In genomic region chr3:170090601-170090981, GRCh38 we compare ENCODE assay signal across 15 cellular contexts.
"Had no signal": no experiment of that assay in that cellular context is flagged by ENCODE, and none has a peak within 500 bp of the region (broad histone marks: within the 10 kb centered on the region; RNA-seq: fewer than 3 reads in every experiment).

No MANE protein-coding gene starts in this region.

- H3K4me1 ChIP-seq: colonic mucosa, neural progenitor cell, SJCRH30 had no signal

- H3K4me3 Mint-ChIP-seq: activated CD8-positive, alpha-beta memory T cell treated with anti-CD3 and anti-CD28 coated beads, Interleukin-2, amount 10 ng/mL, durations not matched to agents 7 days and 5 days; activated T-cell treated with anti-CD3 and anti-CD28 coated beads, Interleukin-2, amount 50 U/mL, for 4 hours; neural progenitor cell; WTC11 had no signal

- H3K9me3 Mint-ChIP-seq: activated T-cell treated with anti-CD3 and anti-CD28 coated beads, Interleukin-2, amount 50 U/mL, for 4 hours; neural progenitor cell; WTC11 had no signal

- H3K4me3 ChIP-seq: colonic mucosa, neural progenitor cell, ovary, SJCRH30 had no signal

- H3K4me1 Mint-ChIP-seq: neural progenitor cell, WTC11 had no signal

- ATAC-seq: activated CD8-positive, alpha-beta memory T cell treated with anti-CD3 and anti-CD28 coated beads, Interleukin-2, amount 10 ng/mL, durations not matched to agents 7 days and 5 days; activated T-cell treated with anti-CD3 and anti-CD28 coated beads, Interleukin-2, amount 50 U/mL, for 4 hours; esophagus mucosa; sciatic nerve; WTC11 had no signal

- H3K27ac Mint-ChIP-seq: neural progenitor cell, WTC11 had no signal

- H3K4me2 ChIP-seq: neural progenitor cell had no signal

- H3K9me3 ChIP-seq: colonic mucosa, ovary, SJCRH30 had no signal

- H3K27ac ChIP-seq: colonic mucosa, neural progenitor cell, ovary, SJCRH30 had no signal

- DNase-seq: activated CD4-positive, alpha-beta T cell treated with anti-CD3 and anti-CD28 coated beads, Interleukin-2, amount 50 U/mL, for 1 hour; activated CD8-positive, alpha-beta memory T cell treated with anti-CD3 and anti-CD28 coated beads, Interleukin-2, amount 10 ng/mL, durations not matched to agents 7 days and 5 days; activated gamma-delta T cell treated with Interleukin-2 at 50 U/mL for 16 hours; activated T-cell treated with anti-CD3 and anti-CD28 coated beads, Interleukin-2, amount 50 U/mL, for 4 hours; amniotic stem cell; colonic mucosa; hippocampal formation; ovary; SJCRH30; stimulated activated CD4-positive, alpha-beta T cell treated with anti-CD3 and anti-CD28 coated beads, Interleukin-1b, Interleukin-23, amount 100 ng/mL, for 48 hours; T-helper 2 cell had no signal

- H3K9ac ChIP-seq: neural progenitor cell had no signal

- H2AFZ ChIP-seq: neural progenitor cell had no signal

- H3K36me3 ChIP-seq: ovary had no signal

- H3K27me3 Mint-ChIP-seq: activated CD8-positive, alpha-beta memory T cell treated with anti-CD3 and anti-CD28 coated beads, Interleukin-2, amount 10 ng/mL, durations not matched to agents 7 days and 5 days had no signal

- H3K27me3 ChIP-seq: colonic mucosa, neural progenitor cell, ovary, SJCRH30 had no signal
